In genomic region chr22:45667486-45667885, GRCh38 we compare ENCODE assay signal across 17 cellular contexts. TPM values are rescaled to one million over a fixed set of nuclear protein-coding genes. Genes with fewer than 3 reads are reported as not detected.
DNase-seq lines count a peak whose midpoint lies in the region; ATAC-seq and TF ChIP-seq lines count a peak whose summit lies in the region.
"Had no signal": no experiment of that assay in that cellular context is flagged by ENCODE, and none has a peak within 500 bp of the region (broad histone marks: within the 10 kb centered on the region; RNA-seq: fewer than 3 reads in every experiment).

No MANE protein-coding gene starts in this region.

- TF ChIP-seq CTCF in colonic mucosa (IDR thresholded peaks at IDR 0.05), result no peak
- TF ChIP-seq CTCF in mucosa of descending colon (IDR thresholded peaks at IDR 0.05), result no peak

- no peaks in the 10 kb centered on the region for H3K27me3 ChIP-seq in colonic mucosa
- H3K27me3 ChIP-seq: BLaER1 treated with 17β-estradiol and CSF1 and Interleukin-3, amounts not matched to agents 10 nM and 100 nM had no signal

- H3K9ac ChIP-seq in colonic mucosa (ENCODE audit: low read depth in 2 of 2, low read length in 2 of 2), result no peak overlapping the region
- H3K9ac ChIP-seq: BLaER1 treated with 17β-estradiol and CSF1 and Interleukin-3, amounts not matched to agents 10 nM and 100 nM had no signal

- H3K9me3 ChIP-seq in colonic mucosa (no peaks in the 10 kb centered on the region), mucosa of descending colon (no peaks in the 10 kb centered on the region)
- H3K9me3 ChIP-seq: BLaER1 treated with 17β-estradiol and CSF1 and Interleukin-3, amounts not matched to agents 10 nM and 100 nM had no signal

- H3K4me3 ChIP-seq in colonic mucosa, result no peak overlapping the region
- H3K4me3 ChIP-seq in mucosa of descending colon, result no peak overlapping the region
- H3K4me3 ChIP-seq: BLaER1 treated with 17β-estradiol and CSF1 and Interleukin-3, amounts not matched to agents 10 nM and 100 nM; GM23338 had no signal

- intact Hi-C loops in colonic mucosa (cut with DNase I) (no loop called here), mucosa of descending colon (cut with DNase I, micrococcal nuclease) (no loop called here)

- DNase-seq in DMS53 (lab: John Stamatoyannopoulos, UW) (peak; percentile 49), colonic mucosa (no peak), left lobe of liver (ENCODE audit: low spot score) (no peak), mucosa of descending colon (no peak), retina (no peak), NCI-H2029 (lab: John Stamatoyannopoulos, UW) (no peak)
- DNase-seq in stimulated activated CD4-positive, alpha-beta T cell treated with anti-CD3 and anti-CD28 coated beads, Interleukin-12 subunit alpha, Interleukin-12 subunit beta, amount 100 ng/mL, for 4 hours, result no peak
- DNase-seq: CD8-positive, alpha-beta T cell; DMS 273 treated with DMSO at 0.1 percent for 48 hours; DMS79; GDM1; HFFc6; IMR-90 had no signal

- H3K4me1 ChIP-seq in colonic mucosa (no peaks in the 10 kb centered on the region), mucosa of descending colon (ENCODE audit: low read depth) (peaks cover under 1% of the 10 kb centered on the region)

- peak overlapping the region; percentile 46 for H3K27ac ChIP-seq in colonic mucosa
- H3K27ac ChIP-seq: BLaER1 treated with 17β-estradiol and CSF1 and Interleukin-3, amounts not matched to agents 10 nM and 100 nM; HL-60 had no signal

- peak; percentile 15 for ATAC-seq in left lobe of liver
- peak; percentile 39 for ATAC-seq in mucosa of descending colon
- ATAC-seq: CD8-positive, alpha-beta T cell; GM23338; HCT116 had no signal

- H3K36me3 ChIP-seq in colonic mucosa (no peaks in the 10 kb centered on the region), mucosa of descending colon (ENCODE audit: low read depth) (no peaks in the 10 kb centered on the region)
- H3K36me3 ChIP-seq: BLaER1 treated with 17β-estradiol and CSF1 and Interleukin-3, amounts not matched to agents 10 nM and 100 nM had no signal

RNA-seq across cellular contexts. Expression of gene ATXN10, which starts 4.1 kb away (rescaled TPM):
- total RNA-seq in colonic mucosa (10 to 100 TPM; 90.5 to 94.9 TPM), left lobe of liver (71.7 TPM), mucosa of descending colon (100 to 1,000 TPM in 1 of 3 donors, 10 to 100 TPM in 2; 59.9 to 136 (median 66.8) TPM)
